8 cellular contexts compared by ENCODE assay signal in the genomic region with DNA sequence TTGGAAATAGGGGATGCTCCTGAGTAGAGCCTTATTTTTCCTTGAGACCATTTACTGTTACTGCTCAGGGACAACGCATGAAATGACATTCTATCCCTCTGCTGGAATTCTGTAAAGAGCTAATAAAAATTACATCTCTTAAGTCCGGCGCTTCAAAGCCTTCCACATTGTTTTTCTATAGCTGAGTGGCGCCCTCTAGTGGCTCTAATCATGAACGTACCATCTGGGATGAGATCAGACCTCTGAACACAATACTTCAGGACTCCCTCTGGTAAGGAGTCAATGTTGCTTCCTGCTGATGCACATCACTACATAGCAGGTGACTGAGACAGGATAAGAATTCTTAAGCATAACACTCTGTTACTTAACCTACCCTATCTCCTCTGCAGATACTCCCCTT. TPM values are rescaled to one million over a fixed set of nuclear protein-coding genes. Genes with fewer than 3 reads are reported as not detected.
DNase-seq lines count a peak whose midpoint lies in the region; ATAC-seq, FAIRE-seq and TF ChIP-seq lines count a peak whose summit lies in the region.

No MANE protein-coding gene starts in this region.

- H3K36me3 Mint-ChIP-seq in T-cell (peaks cover 7% of the 10 kb centered on the region), astrocyte (ENCODE audit: low read depth, unreplicated experiment) (no peaks in the 10 kb centered on the region)

- H3K27ac Mint-ChIP-seq in T-cell (no peak overlapping the region), astrocyte (ENCODE audit: unreplicated experiment) (no peak overlapping the region)

- H3K9me3 Mint-ChIP-seq in T-cell (no peaks in the 10 kb centered on the region), astrocyte (ENCODE audit: unreplicated experiment) (no peaks in the 10 kb centered on the region)

- H3K9me3 ChIP-seq in GM23248 (ENCODE audit: low read depth) (no peaks in the 10 kb centered on the region), Loucy (ENCODE audit: insufficient read depth, low read depth, low read length) (no peaks in the 10 kb centered on the region), astrocyte (ENCODE audit: insufficient read depth, low read depth, low read length) (no peaks in the 10 kb centered on the region)

- H3K4me2 ChIP-seq in GM23248 (ENCODE audit: unreplicated experiment): peak overlapping the region; percentile 53
- H3K4me2 ChIP-seq in Loucy (ENCODE audit: low read depth, low read length, poor library complexity, severe bottlenecking): no peak overlapping the region
- no peak overlapping the region for H3K4me2 ChIP-seq in astrocyte (ENCODE audit: low read length)

- H3F3A ChIP-seq in GM23248 (ENCODE audit: insufficient read depth) (peaks cover under 1% of the 10 kb centered on the region; the same call in 1 of the 2 replicates), Loucy (ENCODE audit: low read depth) (no peaks in the 10 kb centered on the region)

- POLR2A ChIA-PET in T-cell (lab: Charles Lee): no interaction called here

- H3K4me1 Mint-ChIP-seq in T-cell: peaks cover 6 to 21% (median 8%) of the 10 kb centered on the region in 3 donors
- H3K4me1 Mint-ChIP-seq in astrocyte (ENCODE audit: low read depth, unreplicated experiment): no peaks in the 10 kb centered on the region

- H3K36me3 ChIP-seq in GM06990 (ENCODE audit: control insufficient read depth, insufficient read depth, low read length) (no peaks in the 10 kb centered on the region), GM23248 (ENCODE audit: low read depth) (no peaks in the 10 kb centered on the region), Loucy (ENCODE audit: insufficient read depth, low read length) (no peaks in the 10 kb centered on the region), astrocyte (ENCODE audit: insufficient read depth, low read length) (no peaks in the 10 kb centered on the region)

- 0 to 2% methylated on average over 5 of the region's 5 CpGs for WGBS in GM23248 (ENCODE audit: low coverage in 1 of 2, low lambda C conversion rate in 2 of 2, missing lambda C conversion rate in 2 of 2), 2 experiments

- no peaks in the 10 kb centered on the region for H4K20me1 ChIP-seq in GM23248 (ENCODE audit: insufficient read depth)
- no peaks in the 10 kb centered on the region for H4K20me1 ChIP-seq in Loucy (ENCODE audit: insufficient read depth, low read length, poor library complexity, severe bottlenecking)
- H4K20me1 ChIP-seq in astrocyte (ENCODE audit: insufficient read depth, low read length): no peaks in the 10 kb centered on the region

- H3K9me2 ChIP-seq in GM23248 (ENCODE audit: insufficient read depth) (no peaks in the 10 kb centered on the region), Loucy (replicated peaks; ENCODE audit: low read depth, low read length) (no peaks in the 10 kb centered on the region)

- FAIRE-seq in astrocyte (lab: Jason Lieb, UNC): peak; percentile 96

- H3K79me2 ChIP-seq in GM23248 (ENCODE audit: insufficient read depth) (0 out of 2 replicates have a peak, but pooled peaks cover 5% of the 10 kb centered on the region), Loucy (ENCODE audit: insufficient read depth, low read length) (no peaks in the 10 kb centered on the region), astrocyte (ENCODE audit: insufficient read depth, low read length) (no peaks in the 10 kb centered on the region)

- peak; percentile 48 to 79 (median 66) for ATAC-seq in T-cell (replicated peaks in 1 of 4)

- no peak overlapping the region for H3K4me3 Mint-ChIP-seq in T-cell
- no peak overlapping the region for H3K4me3 Mint-ChIP-seq in astrocyte (ENCODE audit: unreplicated experiment)

- H3K4me1 ChIP-seq in GM23248 (ENCODE audit: insufficient read depth) (0 out of 2 replicates have a peak, but pooled peaks cover under 1% of the 10 kb centered on the region), Loucy (ENCODE audit: insufficient read depth, low read length, poor library complexity, severe bottlenecking) (no peaks in the 10 kb centered on the region), astrocyte (ENCODE audit: insufficient read depth, low read length) (no peaks in the 10 kb centered on the region)

- TF ChIP-seq CTCF in GM06990 (IDR thresholded peaks at IDR 0.05; ENCODE audit: insufficient read depth, low read length, poor library complexity, severe bottlenecking): peak; percentile 80
- peak; percentile 65 for TF ChIP-seq CTCF in Loucy (conservative IDR thresholded peaks at IDR 0.05; ENCODE audit: low read length)
- peak; percentile 44 for TF ChIP-seq CTCF in astrocyte (IDR thresholded peaks at IDR 0.05; ENCODE audit: insufficient read depth, low read depth, low read length)

- no peak overlapping the region for H3K4me3 ChIP-seq in GM06990 (replicated peaks; ENCODE audit: low read depth, low read length)
- H3K4me3 ChIP-seq in GM23248: no peak overlapping the region
- no peak overlapping the region for H3K4me3 ChIP-seq in Loucy (ENCODE audit: low read length, poor library complexity, severe bottlenecking)
- H3K4me3 ChIP-seq in astrocyte (ENCODE audit: insufficient read depth, low read depth, low read length): no peak overlapping the region

- H2AFZ ChIP-seq in GM23248: 0 out of 2 replicates have a peak overlapping the region, but pooled peaks have one; percentile 62
- H2AFZ ChIP-seq in Loucy (ENCODE audit: low read length): no peak overlapping the region
- no peak overlapping the region for H2AFZ ChIP-seq in astrocyte (ENCODE audit: low read depth, low read length)

- H3K27ac ChIP-seq in GM23248 (no peak overlapping the region), astrocyte (ENCODE audit: low read depth, low read length) (no peak overlapping the region)

- CTCF ChIA-PET in T-cell (lab: Charles Lee): interaction anchor here in 1 of 2 donors (0.6 to 1.4 kb wide), 3 partner anchors 9 to 387 kb away, joined by 3 to 7 read pairs (median 3); no protein-coding TSS in a partner anchor

- H3K27me3 Mint-ChIP-seq in T-cell (peaks cover 0 to 3% of the 10 kb centered on the region in 2 donors), astrocyte (ENCODE audit: low read depth, unreplicated experiment) (no peaks in the 10 kb centered on the region)

- no peaks in the 10 kb centered on the region for H3K27me3 ChIP-seq in GM06990 (replicated peaks; ENCODE audit: control insufficient read depth, insufficient read depth, low read length)
- no peaks in the 10 kb centered on the region for H3K27me3 ChIP-seq in GM23248 (replicated peaks; ENCODE audit: insufficient read depth)
- H3K27me3 ChIP-seq in Loucy (ENCODE audit: insufficient read depth, low read length, poor library complexity, severe bottlenecking): no peaks in the 10 kb centered on the region
- H3K27me3 ChIP-seq in astrocyte (ENCODE audit: insufficient read depth, low read length): no peaks in the 10 kb centered on the region

- no peak for DNase-seq in GM06990 (ENCODE audit: extremely low read depth, insufficient read length)
- DNase-seq in GM23248: peak; percentile 65
- peak in 33 of 34 experiments; percentile 3 to 57 (median 34) for DNase-seq in T-cell
- peak; percentile 5 for DNase-seq in astrocyte (ENCODE audit: low read depth)
- DNase-seq in inferior parietal cortex (ENCODE audit: extremely low spot score): peak; percentile 52
- peak; percentile 21 to 43 for DNase-seq in stimulated activated CD4-positive, alpha-beta T cell treated with anti-CD3 and anti-CD28 coated beads, Interleukin-4, amount 100 ng/mL, for 4 hours
- no peak for DNase-seq in mesenteric fat pad (ENCODE audit: low spot score)

- in situ Hi-C loops in GM23248 (cut with MboI): no loop called here

- H3K9ac ChIP-seq in GM23248 (no peak overlapping the region), Loucy (ENCODE audit: low read depth, low read length, poor library complexity, severe bottlenecking) (no peak overlapping the region), astrocyte (ENCODE audit: low read length) (no peak overlapping the region)

RNA-seq across cellular contexts. Expression of a gene that starts 6.0 kb away (rescaled TPM):
- 1.3 TPM in 1 of 2 replicates, not detected in the other for total RNA-seq in GM23248 (2014; rRNA removed; shearing (Covaris generic))
- 3.7 and 4.2 TPM in 2 replicates for polyA plus RNA-seq in GM23248 (2016; fragmentation: Nextera tagmentation; extraction: Ambion mirVana)
- 1 to 10 TPM in 4 of 5 donors, under 1 TPM in 1; 0.92 to 3.3 (median 2.3) TPM for total RNA-seq in T-cell
- total RNA-seq in astrocyte: 3.9 and 5.0 TPM in 2 replicates
- 3.2 TPM for total RNA-seq in mesenteric fat pad

RNA-seq across cellular contexts. Expression of a gene that starts 6.2 kb away (rescaled TPM):
- 137 and 149 TPM in 2 replicates for total RNA-seq in GM23248 (2014; rRNA removed; shearing (Covaris generic))
- 169 and 172 TPM in 2 replicates for polyA plus RNA-seq in GM23248 (2016; fragmentation: Nextera tagmentation; extraction: Ambion mirVana)
- total RNA-seq in T-cell (10 to 100 TPM; 55.0 to 78.2 (median 60.7) TPM), astrocyte (132 and 145 TPM in 2 replicates), mesenteric fat pad (87.4 TPM)

Comparison
In these comparisons a context has a peak if more than half of its experiments do, and no peak if none do; other contexts are left out.
1. DNase-seq: peak in GM23248 (single experiment), T-cell (33 of 34), astrocyte (single experiment), inferior parietal cortex (single experiment) and stimulated activated CD4-positive, alpha-beta T cell treated with anti-CD3 and anti-CD28 coated beads, Interleukin-4, amount 100 ng/mL, for 4 hours (2 of 2); none in GM06990 (single experiment) and mesenteric fat pad (single experiment).
2. Peak in every context shown above with its lines, with median percentiles within 50 percentile points of each other: CTCF ChIP-seq.